In the genomic region with DNA sequence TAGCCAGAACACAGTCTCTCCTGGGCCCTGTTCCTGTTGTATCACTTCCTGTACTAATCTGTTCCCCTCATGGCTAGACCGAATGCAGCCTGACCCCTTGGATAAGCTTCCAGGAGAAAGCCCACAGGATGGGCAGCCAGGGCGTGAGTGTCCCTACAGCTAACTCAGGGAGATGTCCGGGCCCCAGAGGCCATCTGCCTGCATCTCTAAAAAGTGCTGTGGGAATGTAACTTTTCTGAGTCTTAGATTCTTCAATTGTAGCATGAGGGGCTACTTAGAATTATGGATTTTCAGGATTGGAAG, we compare ENCODE assay signal across 9 cellular contexts. TPM values are rescaled to one million over a fixed set of nuclear protein-coding genes. Genes with fewer than 3 reads are reported as not detected.
DNase-seq lines count a peak whose midpoint lies in the region; ATAC-seq and TF ChIP-seq lines count a peak whose summit lies in the region.
"Had no signal": no experiment of that assay in that cellular context is flagged by ENCODE, and none has a peak within 500 bp of the region (broad histone marks: within the 10 kb centered on the region; RNA-seq: fewer than 3 reads in every experiment).

No MANE protein-coding gene starts in this region.

- peaks cover 84% of the 10 kb centered on the region for H3K4me1 Mint-ChIP-seq in mesothelial cell of epicardium

- TF ChIP-seq CTCF in cardiac fibroblast (IDR thresholded peaks at IDR 0.05; ENCODE audit: low read depth, low read length), result no peak
- TF ChIP-seq CTCF in mesothelial cell of epicardium (IDR thresholded peaks at IDR 0.05; ENCODE audit: unreplicated experiment), result no peak
- TF ChIP-seq CTCF in thyroid gland (IDR thresholded peaks at IDR 0.05), result no peak

- 57 to 62% methylated on average over 3 of the region's 3 CpGs for WGBS in thyroid gland, 2 donors

- H3K27ac Mint-ChIP-seq in mesothelial cell of epicardium, result peak overlapping the region; percentile 100

- intact Hi-C loops in thyroid gland (cut with DNase I), result no loop called here

- H3K9me3 Mint-ChIP-seq in mesothelial cell of epicardium, result no peaks in the 10 kb centered on the region

- TF ChIP-seq POLR2A in thyroid gland (IDR thresholded peaks at IDR 0.05), result no peak

- H3K4me3 ChIP-seq in cardiac fibroblast (replicated peaks in 1 of 2; ENCODE audit: low read depth in 2 of 2, low read length in 2 of 2), result no peak overlapping the region
- no peak overlapping the region for H3K4me3 ChIP-seq in thyroid gland (replicated peaks in 1 of 3)

- peak overlapping the region; percentile 98 to 100 (median 99) for H3K27ac ChIP-seq in thyroid gland

- ATAC-seq in HG03460 (IDR thresholded peaks at IDR 0.05; ENCODE audit: unreplicated experiment) (no peak), HG03025 (IDR thresholded peaks at IDR 0.05; ENCODE audit: low FRiP score, unreplicated experiment) (no peak)

- DNase-seq in NCI-H226, result peak; percentile 1
- peak; percentile 51 to 53 for DNase-seq in cardiac fibroblast (ENCODE audit: low read depth in 2 of 2)
- no peak for DNase-seq in mesothelial cell of epicardium (ENCODE audit: low spot score in 2 of 2, unreplicated experiment in 2 of 2)
- peak in 1 of 2 donors; percentile 9 for DNase-seq in thyroid gland
- DNase-seq in SKM-1 (lab: John Stamatoyannopoulos, UW; ENCODE audit: unreplicated experiment), result no peak
- no peak for DNase-seq in mesenteric fat pad (ENCODE audit: low spot score)
- DNase-seq: activated CD4-positive, alpha-beta T cell treated with anti-CD3 and anti-CD28 coated beads, Interleukin-2, amount 50 U/mL, for 1 hour had no signal

- peaks cover 91 to 95% of the 10 kb centered on the region in 2 donors for H3K4me1 ChIP-seq in thyroid gland

- no peak overlapping the region for H3K4me3 Mint-ChIP-seq in mesothelial cell of epicardium

- H3K27me3 Mint-ChIP-seq in mesothelial cell of epicardium (ENCODE audit: low read depth), result no peaks in the 10 kb centered on the region

- H3K9me3 ChIP-seq in thyroid gland, result no peaks in the 10 kb centered on the region

- H3K27me3 ChIP-seq in thyroid gland, result no peaks in the 10 kb centered on the region

- H3K36me3 Mint-ChIP-seq in mesothelial cell of epicardium, result no peaks in the 10 kb centered on the region

- H3K36me3 ChIP-seq in thyroid gland, result no peaks in the 10 kb centered on the region

RNA-seq across cellular contexts. Expression of gene MALAT1, which starts 7.7 kb away (rescaled TPM):
- total RNA-seq in mesothelial cell of epicardium (15,343 to 16,172 TPM (median 16,018 TPM) in 3 replicates), thyroid gland (over 10,000 TPM; 20,994 to 36,233 (median 26,043) TPM), mesenteric fat pad (11,495 TPM)

RNA-seq across cellular contexts. Expression of gene SCYL1, which starts 33.8 kb away (rescaled TPM):
- total RNA-seq in mesothelial cell of epicardium (83.4 to 91.1 TPM (median 89.5 TPM) in 3 replicates), thyroid gland (100 to 1,000 TPM in 3 of 4 donors, 10 to 100 TPM in 1; 99.8 to 122 (median 116) TPM), mesenteric fat pad (87.0 TPM)

Comparison
In these comparisons a context has a peak if more than half of its experiments do, and no peak if none do; other contexts are left out.
1. DNase-seq: peak in NCI-H226 (single experiment) and cardiac fibroblast (2 of 2); none in mesothelial cell of epicardium (0 of 2), SKM-1 (single experiment) and mesenteric fat pad (single experiment).